ENCODE assay signal across 23 cellular contexts in genomic region chr16:86872833-86873232, GRCh38.
"Had no signal": no experiment of that assay in that cellular context is flagged by ENCODE, and none has a peak within 500 bp of the region (broad histone marks: within the 10 kb centered on the region; RNA-seq: fewer than 3 reads in every experiment).

No MANE protein-coding gene starts in this region.

- H3K4me1 ChIP-seq: esophagus muscularis mucosa, gastrocnemius medialis, heart right ventricle, sigmoid colon, stomach, transverse colon had no signal

- FAIRE-seq: urothelium cell line had no signal

- DNase-seq: effector memory CD4-positive, alpha-beta T cell; gastrocnemius medialis; heart right ventricle; hypothalamus; left colon; left ventricle myocardium superior; mesenchymal stem cell; naive B cell; nephron progenitor cell; posterior cingulate gyrus; stimulated activated CD4-positive, alpha-beta T cell treated with anti-CD3 and anti-CD28 coated beads, Interleukin-12 subunit alpha, Interleukin-12 subunit beta, amount 100 ng/mL, for 4 hours; stimulated activated naive CD4-positive, alpha-beta T cell; stomach; substantia nigra; transverse colon had no signal

- H3K27ac ChIP-seq: epithelial cell of prostate, esophagus muscularis mucosa, gastrocnemius medialis, heart right ventricle, neutrophil, sigmoid colon, skin epidermis, stomach, thoracic aorta, transverse colon had no signal

- H3K36me3 ChIP-seq: esophagus muscularis mucosa, gastrocnemius medialis, heart right ventricle, neutrophil, sigmoid colon, thoracic aorta, transverse colon had no signal

- H3K4me3 ChIP-seq: esophagus muscularis mucosa, gastrocnemius medialis, heart right ventricle, lung, sigmoid colon, skin epidermis, stomach, thoracic aorta, transverse colon had no signal

- ATAC-seq: gastrocnemius medialis, heart right ventricle, left colon, left ventricle myocardium superior had no signal

- H3K4me3 Mint-ChIP-seq: naive B cell, nephron progenitor cell had no signal

- H3K27ac Mint-ChIP-seq: naive B cell, nephron progenitor cell had no signal

- H3K9me3 ChIP-seq: gastrocnemius medialis, neutrophil, sigmoid colon, thoracic aorta, transverse colon had no signal

- H3K4me1 Mint-ChIP-seq: naive B cell had no signal
